ENCODE assay signal across 17 cellular contexts in genomic region chr5:178298283-178298807, GRCh38.
DNase-seq lines count a peak whose midpoint lies in the region; ATAC-seq and TF ChIP-seq lines count a peak whose summit lies in the region.
"Had no signal": no experiment of that assay in that cellular context is flagged by ENCODE, and none has a peak within 500 bp of the region (broad histone marks: within the 10 kb centered on the region; RNA-seq: fewer than 3 reads in every experiment).

No MANE protein-coding gene starts in this region.

- 96% methylated on average over 4 of the region's 4 CpGs for WGBS in suprapubic skin

- no peaks in the 10 kb centered on the region for H3K27me3 Mint-ChIP-seq in WTC11 (ENCODE audit: low read depth)

- CTCF ChIA-PET in WTC11 (lab: Charles Lee) = interaction anchor here (1.0 to 1.6 kb wide), 2 partner anchors 32 to 291 kb away, joined by 3 read pairs; partner anchors contain the start of gene COL23A1

- TF ChIP-seq EP300 in suprapubic skin (IDR thresholded peaks at IDR 0.05) = no peak

- H3K27ac Mint-ChIP-seq in WTC11 = no peak overlapping the region
- H3K27ac Mint-ChIP-seq: CD8-positive, alpha-beta T cell had no signal

- no peak overlapping the region for H3K4me3 Mint-ChIP-seq in WTC11
- H3K4me3 Mint-ChIP-seq: CD8-positive, alpha-beta T cell had no signal

- H3K36me3 ChIP-seq in lower lobe of right lung = no peaks in the 10 kb centered on the region
- no peaks in the 10 kb centered on the region for H3K36me3 ChIP-seq in suprapubic skin
- H3K36me3 ChIP-seq in vagina = no peaks in the 10 kb centered on the region
- H3K36me3 ChIP-seq: BE2C had no signal

- H3K36me3 Mint-ChIP-seq in WTC11 = peaks cover 10% of the 10 kb centered on the region
- H3K36me3 Mint-ChIP-seq: CD8-positive, alpha-beta T cell had no signal

- H3K27ac ChIP-seq in lower lobe of right lung (no peak overlapping the region), suprapubic skin (no peak overlapping the region), vagina (no peak overlapping the region)
- H3K27ac ChIP-seq: HL-60 had no signal

- POLR2A ChIA-PET in WTC11 (lab: Charles Lee) = no interaction called here

- H3K4me1 Mint-ChIP-seq in WTC11 = no peaks in the 10 kb centered on the region; the same call in 1 of the 2 replicates

- ATAC-seq in WTC11 (no peak), lower lobe of right lung (no peak)
- ATAC-seq: CD8-positive, alpha-beta T cell; HCT116; K562 had no signal

- peaks cover 18% of the 10 kb centered on the region for H3K9me3 Mint-ChIP-seq in WTC11

- DNase-seq in activated effector memory CD4-positive, alpha-beta T cell treated with anti-CD3 and anti-CD28 coated beads, Interleukin-2, amount 50 U/mL, for 16 hours = peak; percentile 31
- no peak for DNase-seq in activated effector memory CD4-positive, alpha-beta T cell treated with Interleukin-2 at 50 U/mL for 16 hours
- DNase-seq in WTC11 (ENCODE audit: low spot score) (peak; percentile 1), lower lobe of right lung (peak; percentile 10), suprapubic skin (ENCODE audit: low spot score in 2 of 2) (peak; percentile 13 to 58), germinal center (ENCODE audit: low spot score) (no peak), C1 segment of cervical spinal cord (lab: John Stamatoyannopoulos, UW) (no peak), vagina (ENCODE audit: extremely low spot score in 2 of 2) (no peak)
- DNase-seq: 8988T; BE2C; CD8-positive, alpha-beta T cell; NCI-H187; NCI-H226; NCI-H526 had no signal

- H3K27me3 ChIP-seq in lower lobe of right lung (ENCODE audit: low read depth) (no peaks in the 10 kb centered on the region), suprapubic skin (peaks cover under 1% of the 10 kb centered on the region), vagina (no peaks in the 10 kb centered on the region)
- H3K27me3 ChIP-seq: BE2C had no signal

- H3K4me3 ChIP-seq in lower lobe of right lung (no peak overlapping the region), suprapubic skin (no peak overlapping the region), vagina (no peak overlapping the region)
- H3K4me3 ChIP-seq: K562 had no signal

- H3K4me1 ChIP-seq in lower lobe of right lung (no peaks in the 10 kb centered on the region), suprapubic skin (no peaks in the 10 kb centered on the region), vagina (peaks cover under 1% of the 10 kb centered on the region)
- H3K4me1 ChIP-seq: BE2C had no signal

- TF ChIP-seq POLR2A in suprapubic skin (IDR thresholded peaks at IDR 0.05) (no peak), vagina (IDR thresholded peaks at IDR 0.05) (no peak)

- no peaks in the 10 kb centered on the region for H3K9me3 ChIP-seq in lower lobe of right lung
- H3K9me3 ChIP-seq in suprapubic skin = no peaks in the 10 kb centered on the region
- no peaks in the 10 kb centered on the region for H3K9me3 ChIP-seq in vagina
- H3K9me3 ChIP-seq: BE2C had no signal

- intact Hi-C loops in lower lobe of right lung (cut with DNase I) (no loop called here), vagina (cut with DNase I) (no loop called here)

- TF ChIP-seq CTCF in WTC11 (IDR thresholded peaks at IDR 0.05) (no peak), lower lobe of right lung (IDR thresholded peaks at IDR 0.05) (no peak), suprapubic skin (IDR thresholded peaks at IDR 0.05) (no peak), vagina (IDR thresholded peaks at IDR 0.05) (no peak)

TF ChIP-seq in WTC11, 78 proteins besides CTCF, POLR2A, EP300 and RAD21:
- no peak for TF ChIP-seq PREB (CRISPR knock-in tag; IDR thresholded peaks at IDR 0.05; ENCODE audit: borderline replicate concordance)
- TF ChIP-seq ATF6 (CRISPR knock-in tag; IDR thresholded peaks at IDR 0.05) = no peak
- no peak for TF ChIP-seq NFE2L1 (CRISPR knock-in tag; IDR thresholded peaks at IDR 0.05)
- no peak for TF ChIP-seq MXD4 (CRISPR knock-in tag; IDR thresholded peaks at IDR 0.05; ENCODE audit: borderline replicate concordance)
- no peak for TF ChIP-seq E2F5 (CRISPR knock-in tag; IDR thresholded peaks at IDR 0.05)
- no peak for TF ChIP-seq AFF4 (CRISPR knock-in tag; IDR thresholded peaks at IDR 0.05; ENCODE audit: borderline replicate concordance)
- no peak for TF ChIP-seq FOXP1 (CRISPR knock-in tag; IDR thresholded peaks at IDR 0.05; ENCODE audit: borderline replicate concordance)
- no peak for TF ChIP-seq ZNF317 (CRISPR knock-in tag; IDR thresholded peaks at IDR 0.05; ENCODE audit: borderline replicate concordance, low read depth)
- TF ChIP-seq AR (CRISPR knock-in tag; IDR thresholded peaks at IDR 0.05) = no peak
- no peak for TF ChIP-seq ZNF423 (CRISPR knock-in tag; IDR thresholded peaks at IDR 0.05)

Comparison
In these comparisons a context has a peak if more than half of its experiments do, and no peak if none do; other contexts are left out.
1. DNase-seq: peak in activated effector memory CD4-positive, alpha-beta T cell treated with anti-CD3 and anti-CD28 coated beads, Interleukin-2, amount 50 U/mL, for 16 hours (single experiment), WTC11 (single experiment), lower lobe of right lung (single experiment) and suprapubic skin (2 of 2); none in activated effector memory CD4-positive, alpha-beta T cell treated with Interleukin-2 at 50 U/mL for 16 hours (single experiment), germinal center (single experiment), C1 segment of cervical spinal cord (0 of 14) and vagina (0 of 2).